13 cellular contexts compared by ENCODE assay signal in the genomic region with DNA sequence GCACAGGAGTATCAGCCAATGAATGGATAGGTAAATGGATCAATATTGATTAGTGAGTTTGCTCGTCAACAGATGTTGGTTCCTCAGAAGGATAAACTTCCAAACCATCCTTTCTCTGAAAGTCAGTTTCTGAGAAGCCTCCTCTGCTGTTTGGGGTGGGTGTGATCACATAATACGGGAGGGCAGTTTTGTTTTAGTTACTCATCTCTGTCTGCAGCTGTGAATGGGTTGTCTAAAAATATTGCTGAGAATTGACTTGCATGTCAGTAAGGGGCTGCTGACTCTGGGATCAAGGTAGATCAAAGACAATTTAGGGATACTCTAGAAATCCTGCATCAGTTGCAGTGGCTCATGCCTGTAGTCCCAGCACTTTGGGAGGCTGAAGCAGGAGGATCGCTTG.
DNase-seq lines count a peak whose midpoint lies in the region; ATAC-seq lines count a peak whose summit lies in the region.
"Had no signal": no experiment of that assay in that cellular context is flagged by ENCODE, and none has a peak within 500 bp of the region (broad histone marks: within the 10 kb centered on the region; RNA-seq: fewer than 3 reads in every experiment).

No MANE protein-coding gene starts in this region.

- H3K4me1 Mint-ChIP-seq in activated CD4-positive, alpha-beta T cell treated with anti-CD3 and anti-CD28 coated beads for 36 hours: peaks cover 61% of the 10 kb centered on the region
- peaks cover 56% of the 10 kb centered on the region for H3K4me1 Mint-ChIP-seq in stimulated activated naive CD8-positive, alpha-beta T cell treated with anti-CD3 and anti-CD28 coated beads, Interleukin-15, Interleukin-2, amounts not matched to agents 100 ng/mL and 50 ng/mL, for 24 hours (ENCODE audit: low read depth)
- peaks cover 31% of the 10 kb centered on the region for H3K4me1 Mint-ChIP-seq in dendritic cell treated with granulocyte-macrophage colony-stimulating factor and Interleukin-4, amounts not matched to agents 40 ng/mL and 50 ng/mL, for 4 days (ENCODE audit: low read depth)

- intact Hi-C loops in activated CD4-positive, alpha-beta T cell treated with anti-CD3 and anti-CD28 coated beads for 36 hours (cut with DNase I, micrococcal nuclease): no loop called here
- intact Hi-C loops in dendritic cell treated with granulocyte-macrophage colony-stimulating factor and Interleukin-4, amounts not matched to agents 40 ng/mL and 50 ng/mL, for 4 days (cut with micrococcal nuclease): no loop called here
- intact Hi-C loops in sciatic nerve (cut with DNase I): no loop called here

- H3K36me3 Mint-ChIP-seq in activated CD4-positive, alpha-beta T cell treated with anti-CD3 and anti-CD28 coated beads for 36 hours (ENCODE audit: low read depth): peaks cover 49% of the 10 kb centered on the region
- H3K36me3 Mint-ChIP-seq in stimulated activated naive CD8-positive, alpha-beta T cell treated with anti-CD3 and anti-CD28 coated beads, Interleukin-15, Interleukin-2, amounts not matched to agents 100 ng/mL and 50 ng/mL, for 24 hours (ENCODE audit: low read depth): peaks cover 33% of the 10 kb centered on the region
- peaks cover 72% of the 10 kb centered on the region for H3K36me3 Mint-ChIP-seq in dendritic cell treated with granulocyte-macrophage colony-stimulating factor and Interleukin-4, amounts not matched to agents 40 ng/mL and 50 ng/mL, for 4 days (ENCODE audit: low read depth)

- ATAC-seq in activated CD4-positive, alpha-beta T cell treated with anti-CD3 and anti-CD28 coated beads for 36 hours: peak; percentile 68
- no peak for ATAC-seq in stimulated activated naive CD8-positive, alpha-beta T cell treated with anti-CD3 and anti-CD28 coated beads, Interleukin-15, Interleukin-2, amounts not matched to agents 100 U/mL and 50 U/mL, for 24 hours
- ATAC-seq in sciatic nerve: no peak
- ATAC-seq in HG02610 (IDR thresholded peaks at IDR 0.05; ENCODE audit: unreplicated experiment): no peak
- ATAC-seq: K562 had no signal

- no peaks in the 10 kb centered on the region for H3K9me3 Mint-ChIP-seq in activated CD4-positive, alpha-beta T cell treated with anti-CD3 and anti-CD28 coated beads for 36 hours (ENCODE audit: low read depth)
- no peaks in the 10 kb centered on the region for H3K9me3 Mint-ChIP-seq in stimulated activated naive CD8-positive, alpha-beta T cell treated with anti-CD3 and anti-CD28 coated beads, Interleukin-15, Interleukin-2, amounts not matched to agents 100 ng/mL and 50 ng/mL, for 24 hours
- no peaks in the 10 kb centered on the region for H3K9me3 Mint-ChIP-seq in dendritic cell treated with granulocyte-macrophage colony-stimulating factor and Interleukin-4, amounts not matched to agents 40 ng/mL and 50 ng/mL, for 4 days

- no peak for DNase-seq in activated CD4-positive, alpha-beta T cell treated with anti-CD3 and anti-CD28 coated beads for 36 hours
- DNase-seq in activated CD4-positive, alpha-beta T cell treated with anti-CD3 and anti-CD28 coated beads for 4 hours: no peak
- no peak for DNase-seq in stimulated activated naive CD8-positive, alpha-beta T cell treated with anti-CD3 and anti-CD28 coated beads, Interleukin-15, Interleukin-2, amounts not matched to agents 100 U/mL and 50 U/mL, for 24 hours
- DNase-seq in sciatic nerve (ENCODE audit: low spot score): no peak
- no peak for DNase-seq in iPS-NIHi11 (ENCODE audit: low spot score)
- DNase-seq: Caco-2, NCI-H1436 treated with DMSO at 0.1 percent for 48 hours, NCI-H2081 treated with DMSO at 0.1 percent for 48 hours, NCI-H524 had no signal

- peak overlapping the region; percentile 76 for H3K27ac Mint-ChIP-seq in activated CD4-positive, alpha-beta T cell treated with anti-CD3 and anti-CD28 coated beads for 36 hours
- peak overlapping the region; percentile 50 for H3K27ac Mint-ChIP-seq in stimulated activated naive CD8-positive, alpha-beta T cell treated with anti-CD3 and anti-CD28 coated beads, Interleukin-15, Interleukin-2, amounts not matched to agents 100 ng/mL and 50 ng/mL, for 24 hours
- H3K27ac Mint-ChIP-seq in dendritic cell treated with granulocyte-macrophage colony-stimulating factor and Interleukin-4, amounts not matched to agents 40 ng/mL and 50 ng/mL, for 4 days: peak overlapping the region; percentile 61

- H3K4me3 Mint-ChIP-seq in activated CD4-positive, alpha-beta T cell treated with anti-CD3 and anti-CD28 coated beads for 36 hours: no peak overlapping the region
- no peak overlapping the region for H3K4me3 Mint-ChIP-seq in stimulated activated naive CD8-positive, alpha-beta T cell treated with anti-CD3 and anti-CD28 coated beads, Interleukin-15, Interleukin-2, amounts not matched to agents 100 ng/mL and 50 ng/mL, for 24 hours
- H3K4me3 Mint-ChIP-seq in dendritic cell treated with granulocyte-macrophage colony-stimulating factor and Interleukin-4, amounts not matched to agents 40 ng/mL and 50 ng/mL, for 4 days: no peak overlapping the region

- POLR2A ChIA-PET in activated CD4-positive, alpha-beta T cell treated with anti-CD3 and anti-CD28 coated beads for 36 hours (lab: Charles Lee): no interaction called here

- H3K27me3 Mint-ChIP-seq in activated CD4-positive, alpha-beta T cell treated with anti-CD3 and anti-CD28 coated beads for 36 hours: no peaks in the 10 kb centered on the region
- H3K27me3 Mint-ChIP-seq in stimulated activated naive CD8-positive, alpha-beta T cell treated with anti-CD3 and anti-CD28 coated beads, Interleukin-15, Interleukin-2, amounts not matched to agents 100 ng/mL and 50 ng/mL, for 24 hours: no peaks in the 10 kb centered on the region
- H3K27me3 Mint-ChIP-seq in dendritic cell treated with granulocyte-macrophage colony-stimulating factor and Interleukin-4, amounts not matched to agents 40 ng/mL and 50 ng/mL, for 4 days: no peaks in the 10 kb centered on the region

- CTCF ChIA-PET in activated CD4-positive, alpha-beta T cell treated with anti-CD3 and anti-CD28 coated beads for 36 hours (lab: Charles Lee): no interaction called here
